9 cellular contexts compared by ENCODE assay signal in genomic region chr16:11632455-11632921, GRCh38. TPM values are rescaled to one million over a fixed set of nuclear protein-coding genes. Genes with fewer than 3 reads are reported as not detected.
DNase-seq lines count a peak whose midpoint lies in the region; ATAC-seq, FAIRE-seq and TF ChIP-seq lines count a peak whose summit lies in the region.
"Had no signal": no experiment of that assay in that cellular context is flagged by ENCODE, and none has a peak within 500 bp of the region (broad histone marks: within the 10 kb centered on the region; RNA-seq: fewer than 3 reads in every experiment).

No MANE protein-coding gene starts in this region.

- H3K27me3 ChIP-seq in colonic mucosa = no peaks in the 10 kb centered on the region
- peaks cover 0 to 13% of the 10 kb centered on the region in 2 experiments; a peak in 2 of 5 replicates for H3K27me3 ChIP-seq in HepG2 (ENCODE audit: control insufficient read depth in 1 of 2, insufficient read depth in 2 of 2, low read length in 2 of 2)
- no peaks in the 10 kb centered on the region for H3K27me3 ChIP-seq in stomach smooth muscle (ENCODE audit: control insufficient read depth in 1 of 2, insufficient read depth in 2 of 2, low read length in 2 of 2)

- intact Hi-C loops in colonic mucosa (cut with DNase I) = no loop called here
- intact Hi-C loops in HepG2 (cut with micrococcal nuclease; ENCODE audit: unreplicated experiment) = loop anchor here (1.0 kb wide), 1 partner anchor 20 kb away; no protein-coding TSS in a partner anchor

- no peak for TF ChIP-seq EP300 in HepG2 (IDR thresholded peaks at IDR 0.05; ENCODE audit: low read depth in 2 of 2, low read length in 2 of 2)
- peak; percentile 13; the same call in 1 of the 2 replicates for TF ChIP-seq EP300 in HepG2 (CRISPR knock-in tag; IDR thresholded peaks at IDR 0.05; ENCODE audit: borderline replicate concordance)

- no peaks in the 10 kb centered on the region for H4K20me1 ChIP-seq in HepG2 (ENCODE audit: insufficient read depth, low read length)

- H3K9me3 ChIP-seq in colonic mucosa (no peaks in the 10 kb centered on the region), HepG2 (ENCODE audit: low read length) (no peaks in the 10 kb centered on the region), stomach smooth muscle (ENCODE audit: control insufficient read depth in 2 of 2, low read length in 2 of 2) (no peaks in the 10 kb centered on the region)

- BruUV-seq in HepG2 (replicated peaks; lab: Mats Ljungman, UMichigan) = no TSS peak

- H2AFZ ChIP-seq in HepG2 (ENCODE audit: low read length) = peak overlapping the region; percentile 61

- H3K9ac ChIP-seq in colonic mucosa (ENCODE audit: low read depth in 2 of 2, low read length in 2 of 2) = peak overlapping the region in 1 of 2 donors; percentile 40
- H3K9ac ChIP-seq in HepG2 (ENCODE audit: insufficient read depth, low read depth, low read length) = peak overlapping the region; percentile 61
- H3K9ac ChIP-seq in stomach smooth muscle (ENCODE audit: low read length in 2 of 2) = peak overlapping the region in 1 of 2 donors; percentile 21

- DNase-seq in HCEC 1CT (peak; percentile 59), colonic mucosa (peak; percentile 39), HepG2 (ENCODE audit: low spot score) (peak; percentile 63), GDM1 (lab: John Stamatoyannopoulos, UW) (no peak), GM13977 (ENCODE audit: low spot score) (no peak)
- DNase-seq in activated CD8-positive, alpha-beta memory T cell treated with anti-CD3 and anti-CD28 coated beads for 24 hours = no peak
- DNase-seq: activated effector memory CD4-positive, alpha-beta T cell treated with anti-CD3 and anti-CD28 coated beads, Interleukin-2, amount 50 U/mL, for 16 hours had no signal

- 0 out of 2 replicates have a peak, but pooled peaks have one; percentile 21 for TF ChIP-seq RAD21 in HepG2 (CRISPR knock-in tag; IDR thresholded peaks at IDR 0.05)

- POLR2A ChIA-PET in HepG2 (lab: Yijun Ruan, JAX) = interaction anchor here (0.5 to 2.5 kb wide), 7 partner anchors 8 to 110 kb away, joined by 3 to 10 read pairs (median 4); partner anchors contain the start of genes LITAF and TXNDC11

- H3K79me2 ChIP-seq in HepG2 (ENCODE audit: insufficient read depth, low read length) = no peaks in the 10 kb centered on the region

- peak in 1 of 2 experiments; percentile 71; a peak in 1 of 4 replicates for TF ChIP-seq POLR2A in HepG2 (IDR thresholded peaks at IDR 0.05; ENCODE audit: insufficient read depth in 1 of 2, low read depth in 2 of 2, low read length in 2 of 2)

- FAIRE-seq in HepG2 (lab: Jason Lieb, UNC) = no peak

- peak; percentile 72 for ATAC-seq in HepG2
- ATAC-seq in HG03354 (IDR thresholded peaks at IDR 0.05; ENCODE audit: poor library complexity, severe bottlenecking, unreplicated experiment) = no peak

- peak overlapping the region; percentile 88 for H3K4me2 ChIP-seq in HepG2 (ENCODE audit: low read depth, low read length)

- no peaks in the 10 kb centered on the region for H3K4me1 ChIP-seq in colonic mucosa
- peaks cover 64% of the 10 kb centered on the region for H3K4me1 ChIP-seq in HepG2 (ENCODE audit: insufficient read depth, low read length)
- H3K4me1 ChIP-seq in stomach smooth muscle (ENCODE audit: control insufficient read depth, insufficient read depth, low read length) = peaks cover 19% of the 10 kb centered on the region

- H3K27ac ChIP-seq in colonic mucosa (no peak overlapping the region), HepG2 (ENCODE audit: extremely low read length, insufficient read depth, low read length) (no peak overlapping the region), stomach smooth muscle (ENCODE audit: low read length) (peak overlapping the region; percentile 24)

- TF ChIP-seq CTCF in colonic mucosa (IDR thresholded peaks at IDR 0.05) = no peak
- TF ChIP-seq CTCF in HepG2 (CRISPR knock-in tag; IDR thresholded peaks at IDR 0.05) = no peak
- no peak for TF ChIP-seq CTCF in GM13977 (IDR thresholded peaks at IDR 0.05; ENCODE audit: extremely low read depth, insufficient read depth, missing control alignments)

- H3K36me3 ChIP-seq in colonic mucosa = no peaks in the 10 kb centered on the region
- H3K36me3 ChIP-seq in HepG2 (replicated peaks in 1 of 2; ENCODE audit: control insufficient read depth in 1 of 2, insufficient read depth in 2 of 2, low read length in 2 of 2) = no peaks in the 10 kb centered on the region
- H3K36me3 ChIP-seq in stomach smooth muscle (ENCODE audit: control insufficient read depth in 2 of 2, insufficient read depth in 2 of 2, low read length in 2 of 2) = no peaks in the 10 kb centered on the region

- 2% methylated on average over 14 of the region's 14 CpGs for WGBS in HepG2 (ENCODE audit: low lambda C conversion rate)

- H3K4me3 ChIP-seq in colonic mucosa (no peak overlapping the region), HepG2 (replicated peaks in 1 of 3; ENCODE audit: insufficient read depth in 1 of 3, low read depth in 2 of 3, low read length in 3 of 3) (peak overlapping the region; percentile 41 to 70 (median 52)), stomach smooth muscle (ENCODE audit: low read length in 2 of 2) (peak overlapping the region; percentile 4 to 44)

- CTCF ChIA-PET in HepG2 (lab: Yijun Ruan, JAX; ENCODE audit: low intra/inter-chr PET ratio, low total read pairs) = no interaction called here

- in situ Hi-C loops in HepG2 (cut with HindIII; ENCODE audit: extremely low pct_ligation_motif_present, low pct_unique_long_range_greater_than_20kb) (no loop called here), GM13977 (cut with MboI; ENCODE audit: low pct_unique_long_range_greater_than_20kb, low sequenced_read_pairs, unreplicated experiment) (no loop called here)

TF ChIP-seq in HepG2, 621 proteins besides CTCF, POLR2A, EP300 and RAD21 (continues in another document):
- TF ChIP-seq SOX6 (IDR thresholded peaks at IDR 0.05) (no peak), SOX6 (CRISPR knock-in tag; IDR thresholded peaks at IDR 0.05) (peak; percentile 62), NBN (conservative IDR thresholded peaks at IDR 0.05) (no peak), ZNF644 (CRISPR knock-in tag; IDR thresholded peaks at IDR 0.05; ENCODE audit: low read depth) (no peak), ZNF782 (CRISPR knock-in tag; IDR thresholded peaks at IDR 0.05; ENCODE audit: borderline replicate concordance) (peak; percentile 81; the same call in 1 of the 2 replicates), ZNF772 (CRISPR knock-in tag; IDR thresholded peaks at IDR 0.05) (peak; percentile 69; the same call in 1 of the 2 replicates), SOX5 (CRISPR knock-in tag; IDR thresholded peaks at IDR 0.05; ENCODE audit: borderline replicate concordance) (peak; percentile 57; the same call in 1 of the 2 replicates), DMAP1 (CRISPR knock-in tag; IDR thresholded peaks at IDR 0.05) (0 out of 2 replicates have a peak, but pooled peaks have one; percentile 17)

RNA-seq across cellular contexts. Expression of gene SNN, which starts 35.8 kb away (rescaled TPM):
- 1 to 10 TPM; 2.4 to 5.6 TPM for total RNA-seq in colonic mucosa
- 8.4 TPM in 2 replicates for total RNA-seq in HepG2 (2016; rRNA removed; fragmentation: Illumina TruSeq; extraction: Trizol)
- total RNA-seq in HepG2 (2016; cell fraction: cytosol; rRNA removed; fragmentation: Illumina TruSeq; extraction: Trizol; ENCODE audit: low read depth) = 7.1 and 8.0 TPM in 2 replicates
- 6.0 and 8.2 TPM in 2 replicates for total RNA-seq in HepG2 (2016; cell fraction: insoluble cytoplasmic fraction; rRNA removed; fragmentation: Illumina TruSeq; extraction: Trizol)
- 18.8 and 19.0 TPM in 2 replicates for total RNA-seq in HepG2 (2016; cell fraction: membrane; rRNA removed; fragmentation: Illumina TruSeq; extraction: Trizol)
- 4.0 and 5.8 TPM in 2 replicates for total RNA-seq in HepG2 (2016; cell fraction: nucleus; rRNA removed; fragmentation: Illumina TruSeq; extraction: Trizol)
- polyA plus RNA-seq in HepG2 (2011; rRNA removed) = 5.2 and 5.6 TPM in 2 replicates
- 4.6 and 5.0 TPM in 2 replicates for polyA plus RNA-seq in HepG2 (2011; cell fraction: cytosol; rRNA removed)
- 4.7 and 4.9 TPM in 2 replicates for polyA plus RNA-seq in HepG2 (2011; cell fraction: nucleus; rRNA removed)
- 3.0 and 3.4 TPM in 2 replicates for polyA plus RNA-seq in HepG2 (2012)
- 8.8 and 9.8 TPM in 2 replicates for polyA plus RNA-seq in HepG2 (2016; cell fraction: cytosol; fragmentation: Illumina TruSeq; extraction: Trizol; ENCODE audit: low read depth)
- polyA plus RNA-seq in HepG2 (2016; cell fraction: insoluble cytoplasmic fraction; fragmentation: Illumina TruSeq; extraction: Trizol; ENCODE audit: low read depth) = 8.1 and 9.3 TPM in 2 replicates
- 17.1 and 17.3 TPM in 2 replicates for polyA plus RNA-seq in HepG2 (2016; cell fraction: membrane; fragmentation: Illumina TruSeq; extraction: Trizol; ENCODE audit: low read depth)
- polyA plus RNA-seq in HepG2 (2016; cell fraction: nucleus; fragmentation: Illumina TruSeq; extraction: Trizol; ENCODE audit: insufficient read depth, low read depth) = 7.7 and 8.0 TPM in 2 replicates
- polyA minus RNA-seq in HepG2 (2011; rRNA and poly(A)+ RNA removed; ENCODE audit: low replicate concordance) = 2.2 and 3.6 TPM in 2 replicates
- 1.6 and 1.9 TPM in 2 replicates for polyA minus RNA-seq in HepG2 (2011; cell fraction: cytosol; rRNA and poly(A)+ RNA removed)
- polyA minus RNA-seq in HepG2 (2011; cell fraction: nucleus; rRNA and poly(A)+ RNA removed) = 4.4 and 4.9 TPM in 2 replicates

RNA-seq across cellular contexts. Expression of gene LITAF, which starts 45.8 kb away (rescaled TPM):
- total RNA-seq in colonic mucosa (100 to 1,000 TPM; 144 to 211 TPM), HepG2 (2016; rRNA removed; fragmentation: Illumina TruSeq; extraction: Trizol) (141 and 186 TPM in 2 replicates)
- total RNA-seq in HepG2 (2016; cell fraction: cytosol; rRNA removed; fragmentation: Illumina TruSeq; extraction: Trizol; ENCODE audit: low read depth) = 30.0 and 32.3 TPM in 2 replicates
- total RNA-seq in HepG2 (2016; cell fraction: insoluble cytoplasmic fraction; rRNA removed; fragmentation: Illumina TruSeq; extraction: Trizol) = 139 and 174 TPM in 2 replicates
- 118 and 119 TPM in 2 replicates for total RNA-seq in HepG2 (2016; cell fraction: membrane; rRNA removed; fragmentation: Illumina TruSeq; extraction: Trizol)
- 60.6 and 72.1 TPM in 2 replicates for total RNA-seq in HepG2 (2016; cell fraction: nucleus; rRNA removed; fragmentation: Illumina TruSeq; extraction: Trizol)
- polyA plus RNA-seq in HepG2 (2011; rRNA removed) = 80.1 and 95.5 TPM in 2 replicates
- polyA plus RNA-seq in HepG2 (2011; cell fraction: cytosol; rRNA removed) = 121 and 137 TPM in 2 replicates
- 61.9 and 67.8 TPM in 2 replicates for polyA plus RNA-seq in HepG2 (2011; cell fraction: nucleus; rRNA removed)
- 113 and 128 TPM in 2 replicates for polyA plus RNA-seq in HepG2 (2012)
- polyA plus RNA-seq in HepG2 (2016; cell fraction: cytosol; fragmentation: Illumina TruSeq; extraction: Trizol; ENCODE audit: low read depth) = 48.2 and 51.8 TPM in 2 replicates
- 322 and 369 TPM in 2 replicates for polyA plus RNA-seq in HepG2 (2016; cell fraction: insoluble cytoplasmic fraction; fragmentation: Illumina TruSeq; extraction: Trizol; ENCODE audit: low read depth)
- polyA plus RNA-seq in HepG2 (2016; cell fraction: membrane; fragmentation: Illumina TruSeq; extraction: Trizol; ENCODE audit: low read depth) = 139 and 153 TPM in 2 replicates
- 125 and 129 TPM in 2 replicates for polyA plus RNA-seq in HepG2 (2016; cell fraction: nucleus; fragmentation: Illumina TruSeq; extraction: Trizol; ENCODE audit: insufficient read depth, low read depth)
- polyA minus RNA-seq in HepG2 (2011; rRNA and poly(A)+ RNA removed; ENCODE audit: low replicate concordance) = 155 and 250 TPM in 2 replicates
- 71.1 and 86.5 TPM in 2 replicates for polyA minus RNA-seq in HepG2 (2011; cell fraction: cytosol; rRNA and poly(A)+ RNA removed)
- 45.8 and 58.4 TPM in 2 replicates for polyA minus RNA-seq in HepG2 (2011; cell fraction: nucleus; rRNA and poly(A)+ RNA removed)

Comparison
In these comparisons a context has a peak if more than half of its experiments do, and no peak if none do; other contexts are left out.
1. DNase-seq: peak in HCEC 1CT (single experiment), colonic mucosa (single experiment) and HepG2 (single experiment); none in activated CD8-positive, alpha-beta memory T cell treated with anti-CD3 and anti-CD28 coated beads for 24 hours (single experiment), GDM1 (single experiment) and GM13977 (single experiment).